Comparison of ENCODE assay signal across 1 cellular context in genomic region chr5:92634883-92635282, GRCh38.
TF ChIP-seq lines count a peak whose summit lies in the region.

No MANE protein-coding gene starts in this region.

TF ChIP-seq in WTC11, 78 proteins besides CTCF, POLR2A, EP300 and RAD21 (continued from another document):
- TF ChIP-seq ZNF532 (CRISPR knock-in tag; IDR thresholded peaks at IDR 0.05; ENCODE audit: borderline replicate concordance) = no peak
- no peak for TF ChIP-seq ZNF138 (CRISPR knock-in tag; conservative IDR thresholded peaks at IDR 0.05)
